ENCODE assay signal across 17 cellular contexts in genomic region chr2:99821572-99822369, GRCh38.
DNase-seq lines count a peak whose midpoint lies in the region; ATAC-seq and TF ChIP-seq lines count a peak whose summit lies in the region.
"Had no signal": no experiment of that assay in that cellular context is flagged by ENCODE, and none has a peak within 500 bp of the region (broad histone marks: within the 10 kb centered on the region; RNA-seq: fewer than 3 reads in every experiment).

No MANE protein-coding gene starts in this region.

- H2BK15ac ChIP-seq in neuronal stem cell (ENCODE audit: low read length), result no peak overlapping the region

- no peak overlapping the region for H2AK5ac ChIP-seq in neuronal stem cell (ENCODE audit: low read depth, low read length)

- ATAC-seq in stimulated activated naive B cell treated with anti-CD40 and anti-IgM and Interleukin-4, amounts not matched to agents 10 μg/mL and 1 μg/mL and 100 μg/mL, for 72 hours (replicated peaks), result no peak
- ATAC-seq in HG03045 (IDR thresholded peaks at IDR 0.05; ENCODE audit: unreplicated experiment), result no peak

- no peaks in the 10 kb centered on the region for H3K79me1 ChIP-seq in neuronal stem cell (ENCODE audit: low read depth, low read length)

- no peak overlapping the region for H3K27ac ChIP-seq in neuronal stem cell (replicated peaks; ENCODE audit: low read length)

- H4K8ac ChIP-seq in neuronal stem cell (ENCODE audit: low read depth, low read length), result no peak overlapping the region

- H2BK5ac ChIP-seq in neuronal stem cell (ENCODE audit: low read length), result no peak overlapping the region

- H3K14ac ChIP-seq in neuronal stem cell (ENCODE audit: low read length), result no peak overlapping the region

- no peaks in the 10 kb centered on the region for H3K27me3 ChIP-seq in neuronal stem cell (ENCODE audit: control insufficient read depth in 3 of 3, insufficient read depth in 3 of 3, low read depth in 1 of 3, low read length in 3 of 3)

- H4K91ac ChIP-seq in neuronal stem cell (ENCODE audit: low read depth, low read length, poor library complexity), result no peak overlapping the region

- H3K4me2 ChIP-seq in neuronal stem cell (ENCODE audit: insufficient read depth, low read length, poor library complexity, severe bottlenecking), result no peak overlapping the region

- peaks cover 5 to 17% of the 10 kb centered on the region in 2 donors for H3K4me1 ChIP-seq in neuronal stem cell (ENCODE audit: control insufficient read depth in 2 of 2, insufficient read depth in 1 of 2, low read depth in 1 of 2, low read length in 2 of 2)

- no peak overlapping the region for H3K27ac Mint-ChIP-seq in stimulated activated naive B cell treated with anti-CD40 and anti-IgM and Interleukin-4, amounts not matched to agents 10 μg/mL and 1 μg/mL and 100 μg/mL, for 72 hours
- H3K27ac Mint-ChIP-seq: activated T-helper 1 cell treated with anti-CD3 and anti-CD28 coated beads, Interleukin-12 subunit alpha, Interleukin-12 subunit beta, Interleukin-2, Interleukin-4 antibody, amounts not matched to agents 30 ng/mL and 10 ng/mL and 1 ng/mL, durations not matched to agents 14 hours and 24 hours and 36 hours; IgD-negative memory B cell; stimulated activated naive CD8-positive, alpha-beta T cell treated with anti-CD3 and anti-CD28 coated beads, Interleukin-15, Interleukin-2, amounts not matched to agents 100 ng/mL and 50 ng/mL, for 24 hours had no signal

- H3K9me3 Mint-ChIP-seq in stimulated activated naive B cell treated with anti-CD40 and anti-IgM and Interleukin-4, amounts not matched to agents 10 μg/mL and 1 μg/mL and 100 μg/mL, for 72 hours, result no peaks in the 10 kb centered on the region
- H3K9me3 Mint-ChIP-seq: activated T-helper 1 cell treated with anti-CD3 and anti-CD28 coated beads, Interleukin-12 subunit alpha, Interleukin-12 subunit beta, Interleukin-2, Interleukin-4 antibody, amounts not matched to agents 30 ng/mL and 10 ng/mL and 1 ng/mL, durations not matched to agents 14 hours and 24 hours and 36 hours; central memory CD8-positive, alpha-beta T cell; IgD-negative memory B cell; stimulated activated naive CD8-positive, alpha-beta T cell treated with anti-CD3 and anti-CD28 coated beads, Interleukin-15, Interleukin-2, amounts not matched to agents 100 ng/mL and 50 ng/mL, for 24 hours had no signal

- H3K4me3 ChIP-seq in fibroblast of mammary gland (ENCODE audit: control insufficient read depth, low read depth, low read length), result no peak overlapping the region
- H3K4me3 ChIP-seq in neuronal stem cell (ENCODE audit: low read length in 2 of 2), result no peak overlapping the region

- no peaks in the 10 kb centered on the region for H3K27me3 Mint-ChIP-seq in stimulated activated naive B cell treated with anti-CD40 and anti-IgM and Interleukin-4, amounts not matched to agents 10 μg/mL and 1 μg/mL and 100 μg/mL, for 72 hours
- H3K27me3 Mint-ChIP-seq: central memory CD8-positive, alpha-beta T cell; IgD-negative memory B cell; stimulated activated naive CD8-positive, alpha-beta T cell treated with anti-CD3 and anti-CD28 coated beads, Interleukin-15, Interleukin-2, amounts not matched to agents 100 ng/mL and 50 ng/mL, for 24 hours had no signal

- H3K9ac ChIP-seq in neuronal stem cell (ENCODE audit: low read depth, low read length, poor library complexity), result no peak overlapping the region

- H2AFZ ChIP-seq in neuronal stem cell (ENCODE audit: low read length), result peak overlapping the region; percentile 87

- WGBS in neuronal stem cell (ENCODE audit: extremely low coverage in 2 of 2, insufficient read length in 2 of 2, insufficient replicate concordance in 1 of 2), 2 donors, result no CpG with 5 or more reads among the region's 13 CpGs

- H3K4me3 Mint-ChIP-seq in stimulated activated naive B cell treated with anti-CD40 and anti-IgM and Interleukin-4, amounts not matched to agents 10 μg/mL and 1 μg/mL and 100 μg/mL, for 72 hours, result no peak overlapping the region
- H3K4me3 Mint-ChIP-seq: activated T-helper 1 cell treated with anti-CD3 and anti-CD28 coated beads, Interleukin-12 subunit alpha, Interleukin-12 subunit beta, Interleukin-2, Interleukin-4 antibody, amounts not matched to agents 30 ng/mL and 10 ng/mL and 1 ng/mL, durations not matched to agents 14 hours and 24 hours and 36 hours; central memory CD8-positive, alpha-beta T cell; IgD-negative memory B cell; stimulated activated naive CD8-positive, alpha-beta T cell treated with anti-CD3 and anti-CD28 coated beads, Interleukin-15, Interleukin-2, amounts not matched to agents 100 ng/mL and 50 ng/mL, for 24 hours had no signal

- peaks cover 24 to 54% of the 10 kb centered on the region in 2 donors for H3K36me3 Mint-ChIP-seq in stimulated activated naive B cell treated with anti-CD40 and anti-IgM and Interleukin-4, amounts not matched to agents 10 μg/mL and 1 μg/mL and 100 μg/mL, for 72 hours

- DNase-seq in ELR (ENCODE audit: low read depth) (peak; percentile 97), RKO (ENCODE audit: low spot score) (peak; percentile 76), fibroblast of mammary gland (ENCODE audit: low read depth) (peak; percentile 77), neuronal stem cell (ENCODE audit: low spot score) (no peak), ecto neural progenitor cell (ENCODE audit: low spot score) (no peak), dedifferentiated amniotic fluid mesenchymal stem cell (ENCODE audit: extremely low spot score) (no peak)
- DNase-seq in stimulated activated naive B cell treated with anti-CD40 and anti-IgM and Interleukin-4, amounts not matched to agents 10 μg/mL and 1 μg/mL and 100 μg/mL, for 72 hours, result no peak
- DNase-seq: activated CD4-positive, alpha-beta T cell treated with anti-CD3 and anti-CD28 coated beads for 1 hour; glutamatergic neuron; NCI-H187 treated with DMSO at 0.1 percent for 48 hours; posterior cingulate gyrus; stimulated activated CD4-positive, alpha-beta T cell treated with anti-CD3 and anti-CD28 coated beads, Interleukin-4, amount 100 ng/mL, for 1 hour had no signal

- H3K23ac ChIP-seq in neuronal stem cell (ENCODE audit: low read depth, low read length, poor library complexity), result no peak overlapping the region

- H2BK12ac ChIP-seq in neuronal stem cell (ENCODE audit: low read length), result no peak overlapping the region

- no peak for TF ChIP-seq CTCF in fibroblast of mammary gland (conservative IDR thresholded peaks at IDR 0.05; ENCODE audit: control insufficient read depth, insufficient read depth, low read depth, low read length)

- peaks cover 3 to 7% of the 10 kb centered on the region in 2 donors for H3K4me1 Mint-ChIP-seq in stimulated activated naive B cell treated with anti-CD40 and anti-IgM and Interleukin-4, amounts not matched to agents 10 μg/mL and 1 μg/mL and 100 μg/mL, for 72 hours
- H3K4me1 Mint-ChIP-seq: central memory CD8-positive, alpha-beta T cell had no signal

- H3K18ac ChIP-seq in neuronal stem cell (ENCODE audit: low read length), result peak overlapping the region; percentile 24

- H3K36me3 ChIP-seq in neuronal stem cell (replicated peaks in 1 of 2; ENCODE audit: control insufficient read depth in 2 of 2, insufficient read depth in 2 of 2, low read length in 2 of 2), result peaks cover 0 to 2% of the 10 kb centered on the region in 2 donors

- H3K4ac ChIP-seq in neuronal stem cell (ENCODE audit: low read length), result no peak overlapping the region

- peaks cover 2% of the 10 kb centered on the region in 2 donors for H3K9me3 ChIP-seq in neuronal stem cell (replicated peaks in 1 of 2; ENCODE audit: control insufficient read depth in 2 of 2, insufficient read depth in 1 of 2, low read depth in 1 of 2, low read length in 2 of 2)

- H2BK120ac ChIP-seq in neuronal stem cell (ENCODE audit: low read depth, low read length), result no peak overlapping the region

Comparison
In these comparisons a context has a peak if more than half of its experiments do, and no peak if none do; other contexts are left out.
1. DNase-seq: peak in ELR (single experiment), RKO (single experiment) and fibroblast of mammary gland (single experiment); none in neuronal stem cell (single experiment), stimulated activated naive B cell treated with anti-CD40 and anti-IgM and Interleukin-4, amounts not matched to agents 10 μg/mL and 1 μg/mL and 100 μg/mL, for 72 hours (single experiment), ecto neural progenitor cell (single experiment) and dedifferentiated amniotic fluid mesenchymal stem cell (single experiment).